25 cellular contexts compared by ENCODE assay signal in the genomic region with DNA sequence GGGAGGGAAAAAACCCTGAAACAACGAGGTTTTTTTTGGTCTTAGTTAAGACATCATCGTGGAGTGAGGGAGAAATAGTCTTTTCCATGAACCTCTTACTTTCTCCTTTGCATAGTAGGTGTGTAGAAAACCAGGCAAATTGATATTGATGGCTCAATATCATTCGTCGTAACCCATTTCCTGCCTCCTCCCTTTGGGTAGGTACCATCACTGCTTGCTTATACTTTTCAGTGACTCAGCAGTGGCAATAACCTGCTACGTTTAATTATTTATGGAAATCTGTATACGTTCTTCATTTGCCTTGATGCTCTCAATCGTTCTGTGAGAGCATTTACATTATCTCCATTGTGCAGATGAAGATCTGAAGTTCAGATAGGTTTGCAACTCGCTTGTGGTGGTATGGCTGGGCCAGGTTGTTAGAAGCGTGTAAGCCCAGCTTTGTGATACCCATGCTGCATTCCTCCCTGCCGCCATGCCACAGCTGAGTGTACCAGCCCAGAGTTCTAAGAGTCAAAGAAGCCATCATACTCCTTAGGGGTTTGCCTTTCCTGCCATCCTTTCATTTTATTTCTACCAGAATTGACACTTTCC.
DNase-seq lines count a peak whose midpoint lies in the region; ATAC-seq, FAIRE-seq and TF ChIP-seq lines count a peak whose summit lies in the region.
"Had no signal": no experiment of that assay in that cellular context is flagged by ENCODE, and none has a peak within 500 bp of the region (broad histone marks: within the 10 kb centered on the region; RNA-seq: fewer than 3 reads in every experiment).

No MANE protein-coding gene starts in this region.

- no peaks in the 10 kb centered on the region for H3K36me3 ChIP-seq in CD8-positive, alpha-beta T cell (ENCODE audit: insufficient read depth, low read length)

- H3K36me3 Mint-ChIP-seq in CD8-positive, alpha-beta T cell: peaks cover 13% of the 10 kb centered on the region
- H3K36me3 Mint-ChIP-seq in activated CD8-positive, alpha-beta T cell treated with anti-CD3 and anti-CD28 coated beads for 36 hours (ENCODE audit: low read depth): peaks cover 11% of the 10 kb centered on the region
- H3K36me3 Mint-ChIP-seq in immature natural killer cell (peaks cover 0 to 25% (median 18%) of the 10 kb centered on the region in 3 donors), type B pancreatic cell (peaks cover 28% of the 10 kb centered on the region)

- H3K27me3 Mint-ChIP-seq in CD8-positive, alpha-beta T cell (ENCODE audit: low read depth): no peaks in the 10 kb centered on the region
- H3K27me3 Mint-ChIP-seq in activated CD8-positive, alpha-beta T cell treated with anti-CD3 and anti-CD28 coated beads for 36 hours: no peaks in the 10 kb centered on the region
- H3K27me3 Mint-ChIP-seq in immature natural killer cell (ENCODE audit: low read depth in 3 of 3) (peaks cover 0 to 4% (median 3%) of the 10 kb centered on the region in 3 donors), type B pancreatic cell (no peaks in the 10 kb centered on the region)
- H3K27me3 Mint-ChIP-seq: CD4-positive, CD25-positive, alpha-beta regulatory T cell had no signal

- peak overlapping the region; percentile 38 for H3K27ac Mint-ChIP-seq in CD8-positive, alpha-beta T cell
- H3K27ac Mint-ChIP-seq in activated CD8-positive, alpha-beta T cell treated with anti-CD3 and anti-CD28 coated beads for 36 hours: no peak overlapping the region
- H3K27ac Mint-ChIP-seq in immature natural killer cell (peak overlapping the region; percentile 11 to 89 (median 80)), type B pancreatic cell (no peak overlapping the region)
- H3K27ac Mint-ChIP-seq: CD4-positive, CD25-positive, alpha-beta regulatory T cell; HFFc6 had no signal

- CTCF ChIA-PET in CD8-positive, alpha-beta T cell (lab: Charles Lee): interaction anchor here (1.0 kb wide), 1 partner anchor 78 kb away, joined by 4 read pairs; no protein-coding TSS in a partner anchor
- CTCF ChIA-PET in activated CD8-positive, alpha-beta T cell treated with anti-CD3 and anti-CD28 coated beads for 36 hours (lab: Charles Lee): interaction anchor here (1.8 kb wide), 1 partner anchor 112 kb away, joined by 5 read pairs; no protein-coding TSS in a partner anchor

- no peak for TF ChIP-seq POLR2A in GM12891 (IDR thresholded peaks at IDR 0.05; ENCODE audit: low read depth, low read length)

- peak; percentile 47 for FAIRE-seq in GM12891 (lab: Jason Lieb, UNC)
- FAIRE-seq: K562 had no signal

- no peak for TF ChIP-seq CTCF in CD8-positive, alpha-beta T cell (IDR thresholded peaks at IDR 0.05)
- no peak for TF ChIP-seq CTCF in activated CD8-positive, alpha-beta T cell treated with anti-CD3 and anti-CD28 coated beads for 36 hours (IDR thresholded peaks at IDR 0.05)
- TF ChIP-seq CTCF in type B pancreatic cell (conservative IDR thresholded peaks at IDR 0.05): no peak

- no peak overlapping the region for H3K27ac ChIP-seq in CD8-positive, alpha-beta T cell (ENCODE audit: low read depth, low read length)
- H3K27ac ChIP-seq: GM23248 had no signal

- peak; percentile 20 for ATAC-seq in CD8-positive, alpha-beta T cell
- ATAC-seq in activated CD8-positive, alpha-beta T cell treated with anti-CD3 and anti-CD28 coated beads for 36 hours: peak; percentile 43
- ATAC-seq: K562, Panc1 had no signal

- intact Hi-C loops in CD8-positive, alpha-beta T cell (cut with DNase I, micrococcal nuclease): no loop called here
- intact Hi-C loops in activated CD8-positive, alpha-beta T cell treated with anti-CD3 and anti-CD28 coated beads for 36 hours (cut with micrococcal nuclease): no loop called here

- H3K4me1 Mint-ChIP-seq in CD8-positive, alpha-beta T cell (ENCODE audit: low read depth): peaks cover 30% of the 10 kb centered on the region
- H3K4me1 Mint-ChIP-seq in activated CD8-positive, alpha-beta T cell treated with anti-CD3 and anti-CD28 coated beads for 36 hours (ENCODE audit: low read depth): peaks cover 26% of the 10 kb centered on the region
- peaks cover 45 to 62% of the 10 kb centered on the region in 2 donors for H3K4me1 Mint-ChIP-seq in immature natural killer cell
- H3K4me1 Mint-ChIP-seq in type B pancreatic cell (ENCODE audit: unreplicated experiment): no peaks in the 10 kb centered on the region

- H3K4me3 Mint-ChIP-seq in CD8-positive, alpha-beta T cell: no peak overlapping the region
- no peak overlapping the region for H3K4me3 Mint-ChIP-seq in activated CD8-positive, alpha-beta T cell treated with anti-CD3 and anti-CD28 coated beads for 36 hours
- peak overlapping the region; percentile 59 to 80 (median 73) for H3K4me3 Mint-ChIP-seq in immature natural killer cell
- no peak overlapping the region for H3K4me3 Mint-ChIP-seq in type B pancreatic cell
- H3K4me3 Mint-ChIP-seq: CD4-positive, CD25-positive, alpha-beta regulatory T cell; H9; HFFc6 had no signal

- POLR2A ChIA-PET in CD8-positive, alpha-beta T cell (lab: Charles Lee): interaction anchor here (1.9 kb wide), 1 partner anchor 108 kb away, joined by 5 read pairs; no protein-coding TSS in a partner anchor
- POLR2A ChIA-PET in activated CD8-positive, alpha-beta T cell treated with anti-CD3 and anti-CD28 coated beads for 36 hours (lab: Charles Lee): no interaction called here

- DNase-seq in CD8-positive, alpha-beta T cell: no peak
- DNase-seq in GM12891 (ENCODE audit: insufficient read length, low spot score) (no peak), immature natural killer cell (no peak), hepatic stellate cell (ENCODE audit: low spot score) (no peak), NCI-H446 treated with DMSO at 0.1 percent for 48 hours (lab: John Stamatoyannopoulos, UW) (no peak), type B pancreatic cell (ENCODE audit: extremely low spot score, unreplicated experiment) (no peak)
- no peak for DNase-seq in activated CD8-positive, alpha-beta T cell treated with anti-CD3 and anti-CD28 coated beads for 36 hours
- DNase-seq: Calu3; DMS153; GM23248; H9; HFFc6; MM.1S; NCI-H1048; NCI-H1417 treated with DMSO at 0.1 percent for 48 hours; NCI-H2029; NCI-H226; NCI-H524; NCI-H774; NK-92 treated with Interleukin-12 subunit alpha and Interleukin-12 subunit beta, amount 100 ng/mL, for 24 hours; SIG-M5; SK-N-SH had no signal

- H3K9me3 Mint-ChIP-seq in CD8-positive, alpha-beta T cell: no peaks in the 10 kb centered on the region
- no peaks in the 10 kb centered on the region for H3K9me3 Mint-ChIP-seq in activated CD8-positive, alpha-beta T cell treated with anti-CD3 and anti-CD28 coated beads for 36 hours
- H3K9me3 Mint-ChIP-seq in immature natural killer cell (no peaks in the 10 kb centered on the region), type B pancreatic cell (no peaks in the 10 kb centered on the region)
- H3K9me3 Mint-ChIP-seq: H9, HFFc6 had no signal

- no peak overlapping the region for H3K4me3 ChIP-seq in CD8-positive, alpha-beta T cell (ENCODE audit: low read depth, low read length)
- H3K4me3 ChIP-seq: GM23248, K562 had no signal

- peaks cover 13% of the 10 kb centered on the region for H3K4me1 ChIP-seq in CD8-positive, alpha-beta T cell (ENCODE audit: insufficient read depth, low read length)

- no peaks in the 10 kb centered on the region for H3K9me3 ChIP-seq in CD8-positive, alpha-beta T cell (ENCODE audit: low read length)
- H3K9me3 ChIP-seq: SK-N-SH had no signal

- H3K27me3 ChIP-seq in CD8-positive, alpha-beta T cell (ENCODE audit: insufficient read depth, low read length): no peaks in the 10 kb centered on the region

TF ChIP-seq in GM12891, 5 proteins besides CTCF, POLR2A, EP300 and RAD21:
- no peak for TF ChIP-seq SPI1 (IDR thresholded peaks at IDR 0.05; ENCODE audit: low read depth, low read length)
- no peak for TF ChIP-seq POU2F2 (IDR thresholded peaks at IDR 0.05; ENCODE audit: low read depth, low read length)
- no peak for TF ChIP-seq PAX5 (IDR thresholded peaks at IDR 0.05; ENCODE audit: insufficient read depth, low read length, severe bottlenecking)
- TF ChIP-seq POLR2AphosphoS5 (IDR thresholded peaks at IDR 0.05; ENCODE audit: low read depth, low read length): no peak
- TF ChIP-seq TAF1 (IDR thresholded peaks at IDR 0.05; ENCODE audit: low read depth, low read length): no peak

Comparison
In these comparisons a context has a peak if more than half of its experiments do, and no peak if none do; other contexts are left out.
1. H3K27ac Mint-ChIP-seq: peak in CD8-positive, alpha-beta T cell (single experiment) and immature natural killer cell (6 of 6); none in activated CD8-positive, alpha-beta T cell treated with anti-CD3 and anti-CD28 coated beads for 36 hours (single experiment) and type B pancreatic cell (single experiment).
2. H3K4me3 Mint-ChIP-seq: peak in immature natural killer cell (5 of 5); none in CD8-positive, alpha-beta T cell (single experiment), activated CD8-positive, alpha-beta T cell treated with anti-CD3 and anti-CD28 coated beads for 36 hours (single experiment) and type B pancreatic cell (single experiment).